In the genomic region with DNA sequence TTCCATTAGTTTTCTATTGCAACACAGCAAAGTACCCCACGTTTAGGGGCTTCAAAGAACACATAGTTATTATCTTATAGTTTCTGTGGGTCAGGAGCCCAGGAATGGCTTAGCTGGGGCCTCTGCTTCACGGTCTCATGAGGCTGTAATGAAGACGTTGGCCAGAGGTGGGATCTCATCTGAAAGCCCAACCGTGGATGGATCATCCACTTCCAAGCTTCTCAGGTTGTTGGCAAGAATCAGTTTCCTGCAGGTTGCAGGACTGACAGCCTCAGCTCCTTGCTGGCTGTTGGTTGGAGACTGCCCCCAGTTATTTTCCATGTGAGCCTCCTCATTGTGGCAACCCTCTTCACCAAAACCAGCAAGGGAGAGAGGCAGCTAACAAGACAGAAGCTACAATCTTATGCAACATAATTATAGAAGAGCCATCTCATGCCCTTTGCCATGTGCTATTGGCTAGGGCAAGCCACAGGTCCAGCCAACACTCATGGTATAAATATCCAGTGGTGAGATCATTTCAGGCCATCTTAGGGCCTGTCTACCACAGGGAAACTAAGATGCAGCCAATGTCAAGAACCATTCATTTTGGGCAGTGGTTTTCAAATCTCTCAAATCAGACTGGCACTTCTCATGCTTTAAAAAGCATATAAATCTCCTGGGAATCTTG, we compare ENCODE assay signal across 24 cellular contexts.
"Had no signal": no experiment of that assay in that cellular context is flagged by ENCODE, and none has a peak within 500 bp of the region (broad histone marks: within the 10 kb centered on the region; RNA-seq: fewer than 3 reads in every experiment).

No MANE protein-coding gene starts in this region.

- H3K27me3 ChIP-seq: colonic mucosa, foreskin keratinocyte, gastrocnemius medialis, heart left ventricle had no signal

- H3K9me3 Mint-ChIP-seq: dendritic cell treated with granulocyte-macrophage colony-stimulating factor and Interleukin-4, amounts not matched to agents 40 ng/mL and 50 ng/mL, for 4 days had no signal

- ATAC-seq: effector memory CD8-positive, alpha-beta T cell; esophagus mucosa; foreskin keratinocyte; gastroesophageal sphincter; heart left ventricle; heart right ventricle had no signal

- H3K4me3 Mint-ChIP-seq: dendritic cell treated with granulocyte-macrophage colony-stimulating factor and Interleukin-4, amounts not matched to agents 40 ng/mL and 50 ng/mL, for 4 days; effector memory CD8-positive, alpha-beta T cell had no signal

- H3K4me3 ChIP-seq: colonic mucosa, coronary artery, dorsolateral prefrontal cortex, esophagus muscularis mucosa, esophagus squamous epithelium, gastrocnemius medialis, gastroesophageal sphincter, heart left ventricle, heart right ventricle had no signal

- DNase-seq: colonic mucosa; cortex of kidney; dermis blood vessel endothelial cell; dorsolateral prefrontal cortex; effector CD4-positive, alpha-beta T cell; effector CD8-positive, alpha-beta T cell; effector memory CD4-positive, alpha-beta T cell; effector memory CD8-positive, alpha-beta T cell; erythroblast; esophagus squamous epithelium; foreskin fibroblast; foreskin keratinocyte; foreskin melanocyte; gastrocnemius medialis; glutamatergic neuron; head of caudate nucleus; heart left ventricle; heart right ventricle had no signal

- H3K36me3 ChIP-seq: colonic mucosa, esophagus muscularis mucosa, esophagus squamous epithelium, gastrocnemius medialis, gastroesophageal sphincter, heart left ventricle, heart right ventricle had no signal

- H3K27ac Mint-ChIP-seq: dendritic cell treated with granulocyte-macrophage colony-stimulating factor and Interleukin-4, amounts not matched to agents 40 ng/mL and 50 ng/mL, for 4 days; effector memory CD8-positive, alpha-beta T cell had no signal

- H3K9me3 ChIP-seq: colonic mucosa, gastrocnemius medialis had no signal

- H3K27ac ChIP-seq: colonic mucosa, coronary artery, dorsolateral prefrontal cortex, epithelial cell of prostate, esophagus muscularis mucosa, esophagus squamous epithelium, foreskin keratinocyte, gastroesophageal sphincter, heart left ventricle, heart right ventricle had no signal

- H3K4me1 ChIP-seq: colonic mucosa, esophagus muscularis mucosa, esophagus squamous epithelium, foreskin keratinocyte, gastrocnemius medialis, gastroesophageal sphincter, heart right ventricle had no signal
